ENCODE assay signal across 6 cellular contexts in genomic region chr12:80019691-80020090, GRCh38.
"Had no signal": no experiment of that assay in that cellular context is flagged by ENCODE, and none has a peak within 500 bp of the region (broad histone marks: within the 10 kb centered on the region; RNA-seq: fewer than 3 reads in every experiment).

No MANE protein-coding gene starts in this region.

- H3K27ac Mint-ChIP-seq: H9, IgD-negative memory B cell had no signal

- FAIRE-seq: H54, HTR-8/SVneo had no signal

- ATAC-seq: GM23338 had no signal

- DNase-seq: H9, HCEC 1CT had no signal

- H3K4me1 Mint-ChIP-seq: IgD-negative memory B cell had no signal

- H3K9me3 Mint-ChIP-seq: GM23338 had no signal

- H3K4me2 ChIP-seq: GM23338 had no signal

- H3K4me3 Mint-ChIP-seq: GM23338, H9, IgD-negative memory B cell had no signal

- H3K4me3 ChIP-seq: GM23338 had no signal

- H2AFZ ChIP-seq: GM23338 had no signal
